8 cellular contexts compared by ENCODE assay signal in the genomic region with DNA sequence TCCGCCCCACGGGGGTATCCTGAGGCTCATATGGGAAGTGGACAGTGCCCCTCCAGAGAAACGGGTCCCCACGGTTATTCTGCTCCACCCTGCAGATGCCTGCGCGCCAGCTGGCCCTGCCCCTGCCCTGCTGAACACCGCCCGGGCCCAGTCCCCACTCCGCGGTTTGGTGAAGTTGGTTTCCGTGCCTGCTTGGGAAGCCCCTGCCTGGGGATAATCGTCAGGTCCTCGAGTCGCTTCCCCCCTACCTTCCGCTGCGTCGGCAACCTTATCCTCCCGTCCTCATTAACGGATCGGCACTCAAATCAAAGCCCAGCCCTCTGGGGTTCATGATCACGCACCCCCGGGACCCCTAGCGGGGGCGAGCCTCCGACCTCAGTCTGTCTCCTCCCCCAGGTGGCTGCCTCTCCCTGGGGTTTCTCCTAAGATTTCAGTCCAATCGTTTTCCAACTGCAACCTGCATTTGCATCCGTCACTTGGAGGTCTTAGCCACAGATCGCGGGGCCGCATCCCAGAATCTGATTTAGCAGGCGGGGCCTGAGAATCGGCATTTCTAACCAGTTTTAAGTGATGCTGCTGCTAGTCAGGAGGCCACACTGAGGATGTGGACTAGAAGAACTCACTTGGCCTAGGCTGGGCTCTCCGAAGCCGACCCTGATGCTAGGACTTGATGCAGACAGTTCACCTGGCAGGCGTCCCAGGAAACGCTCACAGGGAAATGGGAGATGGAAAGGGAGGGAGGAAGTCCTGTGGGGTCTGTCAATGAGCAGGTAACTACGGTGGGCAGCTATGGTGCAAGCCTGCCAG. TPM values are rescaled to one million over a fixed set of nuclear protein-coding genes. Genes with fewer than 3 reads are reported as not detected.
A peak's percentile ranks its signal among the peaks of the same experiment; 100 is the strongest.
DNase-seq lines count a peak whose midpoint lies in the region; ATAC-seq and TF ChIP-seq lines count a peak whose summit lies in the region.

No MANE protein-coding gene starts in this region.

- no peaks in the 10 kb centered on the region for H3K4me1 Mint-ChIP-seq in Caco-2 (ENCODE audit: low read depth, unreplicated experiment)
- peaks cover 14 to 16% (median 15%) of the 10 kb centered on the region in 4 donors for H3K4me1 Mint-ChIP-seq in naive thymus-derived CD8-positive, alpha-beta T cell

- 16 to 27% (median 24%) methylated on average over 14 to 37 of the region's 37 CpGs for WGBS in adrenal gland, 4 donors

- no peak overlapping the region for H3K27ac Mint-ChIP-seq in Caco-2 (ENCODE audit: unreplicated experiment)
- H3K27ac Mint-ChIP-seq in naive thymus-derived CD8-positive, alpha-beta T cell: peak overlapping the region in 9 of 10 donors; percentile 81 to 93 (median 90)

- H3K4me3 ChIP-seq in Caco-2 (ENCODE audit: low read depth, low read length) (peak overlapping the region; percentile 19), astrocyte of the cerebellum (ENCODE audit: low read depth, low read length) (peak overlapping the region; percentile 9), adrenal gland (peak overlapping the region in 1 of 4 donors; percentile 40)

- TF ChIP-seq POLR2A in adrenal gland (IDR thresholded peaks at IDR 0.05) (no peak), erythroblast (IDR thresholded peaks at IDR 0.05; ENCODE audit: low read length) (no peak)

- DNase-seq in Caco-2 (no peak), NCI-H2029 (lab: John Stamatoyannopoulos, UW) (peak; percentile 68), astrocyte of the cerebellum (ENCODE audit: low read depth) (no peak), adrenal gland (no peak), erythroblast (lab: John Stamatoyannopoulos, UW) (no peak)
- DNase-seq in naive thymus-derived CD8-positive, alpha-beta T cell: peak in 8 of 10 donors; percentile 28 to 66 (median 43)

- H3K27me3 Mint-ChIP-seq in Caco-2 (ENCODE audit: insufficient read depth, unreplicated experiment): peaks cover 7% of the 10 kb centered on the region
- peaks cover 3 to 14% (median 6%) of the 10 kb centered on the region in 5 donors for H3K27me3 Mint-ChIP-seq in naive thymus-derived CD8-positive, alpha-beta T cell

- TF ChIP-seq CTCF in Caco-2 (IDR thresholded peaks at IDR 0.05; ENCODE audit: insufficient read depth in 1 of 2, low read depth in 1 of 2, low read length in 1 of 2, severe bottlenecking in 1 of 2, unreplicated experiment in 1 of 2): no peak
- TF ChIP-seq CTCF in astrocyte of the cerebellum (IDR thresholded peaks at IDR 0.05; ENCODE audit: low read depth, low read length, missing control alignments): no peak
- no peak for TF ChIP-seq CTCF in adrenal gland (IDR thresholded peaks at IDR 0.05)

- intact Hi-C loops in Caco-2 (cut with micrococcal nuclease; ENCODE audit: unreplicated experiment) (no loop called here), adrenal gland (cut with DNase I) (no loop called here)

- H3K36me3 Mint-ChIP-seq in Caco-2 (ENCODE audit: insufficient read depth, unreplicated experiment): peaks cover 14% of the 10 kb centered on the region
- peaks cover 0 to 16% (median 3%) of the 10 kb centered on the region in 3 donors for H3K36me3 Mint-ChIP-seq in naive thymus-derived CD8-positive, alpha-beta T cell

- H3K4me1 ChIP-seq in Caco-2 (peaks cover 11% of the 10 kb centered on the region), adrenal gland (replicated peaks in 1 of 2) (peaks cover 3 to 16% of the 10 kb centered on the region in 2 donors)

- CTCF ChIA-PET in Caco-2 (lab: Charles Lee): no interaction called here

- peak overlapping the region; percentile 63 for H3K4me3 Mint-ChIP-seq in Caco-2 (ENCODE audit: unreplicated experiment)
- peak overlapping the region; percentile 64 to 90 (median 82) for H3K4me3 Mint-ChIP-seq in naive thymus-derived CD8-positive, alpha-beta T cell

- POLR2A ChIA-PET in Caco-2 (lab: Charles Lee): no interaction called here
- POLR2A ChIA-PET in naive thymus-derived CD8-positive, alpha-beta T cell (lab: Charles Lee): interaction anchor here (0.7 kb wide), 1 partner anchor 155 kb away, joined by 5 read pairs; a partner anchor contains a TSS

- no peak overlapping the region for H3K27ac ChIP-seq in adrenal gland

- no peaks in the 10 kb centered on the region for H3K9me3 ChIP-seq in Caco-2
- H3K9me3 ChIP-seq in adrenal gland (replicated peaks in 1 of 3): no peaks in the 10 kb centered on the region

- in situ Hi-C loops in astrocyte of the cerebellum (cut with HindIII; ENCODE audit: low sequenced_read_pairs): no loop called here

- no TSS peak for BruUV-seq in Caco-2 (replicated peaks; lab: Mats Ljungman, UMichigan)

- peak; percentile 55 to 69 for ATAC-seq in naive thymus-derived CD8-positive, alpha-beta T cell
- no peak for ATAC-seq in GM18502 (IDR thresholded peaks at IDR 0.05; ENCODE audit: poor library complexity, unreplicated experiment)
- no peak for ATAC-seq in HG03460 (IDR thresholded peaks at IDR 0.05; ENCODE audit: unreplicated experiment)

- no peaks in the 10 kb centered on the region for H3K9me3 Mint-ChIP-seq in Caco-2 (ENCODE audit: unreplicated experiment)
- no peaks in the 10 kb centered on the region for H3K9me3 Mint-ChIP-seq in naive thymus-derived CD8-positive, alpha-beta T cell

- H3K27me3 ChIP-seq in Caco-2 (replicated peaks; ENCODE audit: control insufficient read depth, insufficient read depth, low read length) (no peaks in the 10 kb centered on the region; the same call in 1 of the 2 replicates), adrenal gland (peaks cover 17% of the 10 kb centered on the region)

- H3K36me3 ChIP-seq in Caco-2 (ENCODE audit: control insufficient read depth, insufficient read depth, low read length) (no peaks in the 10 kb centered on the region), adrenal gland (replicated peaks in 1 of 2) (peaks cover 0 to 16% of the 10 kb centered on the region in 2 donors)

RNA-seq across cellular contexts. Expression of a gene that starts 27.6 kb away (rescaled TPM):
- total RNA-seq in Caco-2 (2022) (0.52 and 0.95 TPM in 2 replicates), adrenal gland (10 to 100 TPM in 2 of 8 donors, 1 to 10 TPM in 6; 1.4 to 16.7 (median 5.1) TPM)
- under 1 TPM; 0.47 to 0.85 TPM for total RNA-seq in naive thymus-derived CD8-positive, alpha-beta T cell
- 1 to 10 TPM in 1 of 3 donors, under 1 TPM in 2; 0.67 to 1.2 (median 0.81) TPM for polyA plus RNA-seq in naive thymus-derived CD8-positive, alpha-beta T cell
- 1 to 10 TPM in 2 of 3 donors, not detected in 1; 5.5 to 7.5 TPM for polyA plus RNA-seq in adrenal gland

RNA-seq across cellular contexts. Expression of a gene that starts 40.7 kb away (rescaled TPM):
- total RNA-seq in Caco-2 (2022): 51.6 and 54.6 TPM in 2 replicates
- total RNA-seq in naive thymus-derived CD8-positive, alpha-beta T cell: 100 to 1,000 TPM in 1 of 2 experiments, 10 to 100 TPM in 1; 95.8 to 109 TPM
- 10 to 100 TPM; 66.1 to 70.7 (median 68.8) TPM for polyA plus RNA-seq in naive thymus-derived CD8-positive, alpha-beta T cell
- 10 to 100 TPM; 33.3 to 68.7 (median 48.6) TPM for total RNA-seq in adrenal gland
- 100 to 1,000 TPM in 1 of 3 donors, 10 to 100 TPM in 2; 22.5 to 127 (median 38.0) TPM for polyA plus RNA-seq in adrenal gland

RNA-seq across cellular contexts. Expression of a gene that starts 57.7 kb away (rescaled TPM):
- not detected in 2 replicates for total RNA-seq in Caco-2 (2022)
- 1 to 10 TPM in 1 of 2 experiments, under 1 TPM in 1; 0.39 to 1.2 TPM for total RNA-seq in naive thymus-derived CD8-positive, alpha-beta T cell
- under 1 TPM; 0.35 to 0.69 (median 0.65) TPM for polyA plus RNA-seq in naive thymus-derived CD8-positive, alpha-beta T cell
- under 1 TPM in 3 of 8 donors, not detected in 5; 0.19 to 0.88 (median 0.41) TPM for total RNA-seq in adrenal gland
- polyA plus RNA-seq in adrenal gland: under 1 TPM in 2 of 3 donors, not detected in 1; 0.56 to 0.67 TPM

Comparison
In these comparisons a context has a peak if more than half of its experiments do, and no peak if none do; other contexts are left out.
1. DNase-seq: peak in NCI-H2029 (single experiment) and naive thymus-derived CD8-positive, alpha-beta T cell (8 of 10); none in Caco-2 (0 of 2), astrocyte of the cerebellum (single experiment), adrenal gland (0 of 7) and erythroblast (0 of 2).
2. ATAC-seq: peak in naive thymus-derived CD8-positive, alpha-beta T cell (2 of 2); none in GM18502 (single experiment) and HG03460 (single experiment).